ENCODE assay signal across 1 cellular context in the genomic region with DNA sequence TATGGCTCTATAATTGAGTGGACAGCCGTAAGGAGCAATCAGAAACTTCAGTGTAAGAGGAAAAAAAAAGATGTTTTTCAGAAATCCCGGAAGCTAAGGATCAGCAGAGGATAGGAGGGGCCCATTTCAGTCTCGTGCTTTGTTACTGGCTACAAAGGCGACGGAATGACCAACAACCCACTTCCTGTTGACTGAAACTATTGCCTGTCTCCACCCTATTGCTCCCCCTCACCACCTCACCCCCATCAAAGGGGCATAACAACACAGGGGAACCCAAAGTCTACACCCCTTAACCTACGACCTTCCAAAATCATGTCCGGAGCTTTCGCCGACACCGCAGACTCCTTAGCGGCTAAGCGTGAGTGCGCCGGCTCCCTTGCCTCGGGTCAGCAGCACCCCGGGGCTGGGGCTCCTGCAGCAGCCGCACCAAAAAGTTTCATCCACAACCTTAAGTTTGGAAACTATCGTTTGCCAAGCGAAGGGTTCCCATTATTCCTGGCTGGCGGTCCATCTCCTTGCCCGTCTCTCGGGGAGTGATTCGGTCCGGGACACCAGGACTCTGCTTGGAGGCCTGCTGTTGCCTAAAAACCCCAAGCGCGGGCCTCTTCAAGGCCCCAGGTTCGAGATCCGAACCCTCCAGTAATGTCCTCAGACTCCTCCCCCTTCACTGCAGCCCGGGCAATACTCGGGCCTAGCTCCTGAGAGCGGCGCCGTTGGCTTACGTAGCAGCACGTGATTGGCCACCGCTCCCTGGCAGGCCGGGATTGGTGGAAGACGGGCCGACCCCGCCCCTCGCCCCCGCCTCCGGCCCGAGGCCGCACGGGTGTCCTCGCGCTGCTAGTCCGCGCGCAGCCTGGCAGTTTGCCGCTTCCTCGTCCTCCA.
TF ChIP-seq lines count a peak whose summit lies in the region.

Gene TPP2 (plus strand): TSS at position 840 of the 882 bp plus-strand sequence. CDS start 53 bp downstream, outside the sequence.

TF ChIP-seq in HepG2, 621 proteins besides CTCF, POLR2A, EP300 and RAD21 (continued from another document and continues in another):
- TF ChIP-seq, protein P1, sequence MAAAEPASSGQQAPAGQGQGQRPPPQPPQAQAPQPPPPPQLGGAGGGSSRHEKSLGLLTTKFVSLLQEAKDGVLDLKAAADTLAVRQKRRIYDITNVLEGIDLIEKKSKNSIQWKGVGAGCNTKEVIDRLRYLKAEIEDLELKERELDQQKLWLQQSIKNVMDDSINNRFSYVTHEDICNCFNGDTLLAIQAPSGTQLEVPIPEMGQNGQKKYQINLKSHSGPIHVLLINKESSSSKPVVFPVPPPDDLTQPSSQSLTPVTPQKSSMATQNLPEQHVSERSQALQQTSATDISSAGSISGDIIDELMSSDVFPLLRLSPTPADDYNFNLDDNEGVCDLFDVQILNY (CRISPR knock-in tag; conservative IDR thresholded peaks at IDR 0.05): 0 out of 2 replicates have a peak, but pooled peaks have one; percentile 35
- peak; percentile 91; the same call in 1 of the 2 replicates for TF ChIP-seq RFXAP (CRISPR knock-in tag; IDR thresholded peaks at IDR 0.05; ENCODE audit: borderline replicate concordance)
- TF ChIP-seq RBM22 (optimal IDR thresholded peaks at IDR 0.05; ENCODE audit: low read length): no peak
- peak; percentile 62; the same call in 1 of the 2 replicates for TF ChIP-seq HES4 (CRISPR knock-in tag; IDR thresholded peaks at IDR 0.05; ENCODE audit: borderline replicate concordance)
- TF ChIP-seq ARNTL (CRISPR knock-in tag; IDR thresholded peaks at IDR 0.05): no peak; the same call in none of the 2 replicates
- peak; percentile 74 for TF ChIP-seq IRF2 (CRISPR knock-in tag; IDR thresholded peaks at IDR 0.05)
- no peak for TF ChIP-seq MTA3 (CRISPR knock-in tag; IDR thresholded peaks at IDR 0.05)
- TF ChIP-seq PLRG1 (conservative IDR thresholded peaks at IDR 0.05): no peak
- TF ChIP-seq KDM4B (CRISPR knock-in tag; IDR thresholded peaks at IDR 0.05): no peak
- no peak for TF ChIP-seq ZNF777 (CRISPR knock-in tag; IDR thresholded peaks at IDR 0.05)
- peak; percentile 12; the same call in 1 of the 2 replicates for TF ChIP-seq FOXJ3 (CRISPR knock-in tag; IDR thresholded peaks at IDR 0.05; ENCODE audit: borderline replicate concordance)
- TF ChIP-seq ZNF224 (CRISPR knock-in tag; IDR thresholded peaks at IDR 0.05): no peak
- TF ChIP-seq, protein P2, sequence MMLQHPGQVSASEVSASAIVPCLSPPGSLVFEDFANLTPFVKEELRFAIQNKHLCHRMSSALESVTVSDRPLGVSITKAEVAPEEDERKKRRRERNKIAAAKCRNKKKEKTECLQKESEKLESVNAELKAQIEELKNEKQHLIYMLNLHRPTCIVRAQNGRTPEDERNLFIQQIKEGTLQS (CRISPR knock-in tag; IDR thresholded peaks at IDR 0.05): no peak
- TF ChIP-seq E2F1 (CRISPR knock-in tag; IDR thresholded peaks at IDR 0.05): no peak
- no peak for TF ChIP-seq KLF11 (CRISPR knock-in tag; IDR thresholded peaks at IDR 0.05)
- no peak for TF ChIP-seq HNRNPK (IDR thresholded peaks at IDR 0.05; ENCODE audit: low read depth, low read length, poor library complexity, severe bottlenecking)
- peak; percentile 91 for TF ChIP-seq TFDP1 (CRISPR knock-in tag; IDR thresholded peaks at IDR 0.05; ENCODE audit: borderline replicate concordance)
- TF ChIP-seq ZKSCAN1 (IDR thresholded peaks at IDR 0.05; ENCODE audit: low read length): no peak
- no peak for TF ChIP-seq TOE1 (CRISPR knock-in tag; IDR thresholded peaks at IDR 0.05)
- TF ChIP-seq PPARG (CRISPR knock-in tag; conservative IDR thresholded peaks at IDR 0.05): no peak
- TF ChIP-seq, protein P3, sequence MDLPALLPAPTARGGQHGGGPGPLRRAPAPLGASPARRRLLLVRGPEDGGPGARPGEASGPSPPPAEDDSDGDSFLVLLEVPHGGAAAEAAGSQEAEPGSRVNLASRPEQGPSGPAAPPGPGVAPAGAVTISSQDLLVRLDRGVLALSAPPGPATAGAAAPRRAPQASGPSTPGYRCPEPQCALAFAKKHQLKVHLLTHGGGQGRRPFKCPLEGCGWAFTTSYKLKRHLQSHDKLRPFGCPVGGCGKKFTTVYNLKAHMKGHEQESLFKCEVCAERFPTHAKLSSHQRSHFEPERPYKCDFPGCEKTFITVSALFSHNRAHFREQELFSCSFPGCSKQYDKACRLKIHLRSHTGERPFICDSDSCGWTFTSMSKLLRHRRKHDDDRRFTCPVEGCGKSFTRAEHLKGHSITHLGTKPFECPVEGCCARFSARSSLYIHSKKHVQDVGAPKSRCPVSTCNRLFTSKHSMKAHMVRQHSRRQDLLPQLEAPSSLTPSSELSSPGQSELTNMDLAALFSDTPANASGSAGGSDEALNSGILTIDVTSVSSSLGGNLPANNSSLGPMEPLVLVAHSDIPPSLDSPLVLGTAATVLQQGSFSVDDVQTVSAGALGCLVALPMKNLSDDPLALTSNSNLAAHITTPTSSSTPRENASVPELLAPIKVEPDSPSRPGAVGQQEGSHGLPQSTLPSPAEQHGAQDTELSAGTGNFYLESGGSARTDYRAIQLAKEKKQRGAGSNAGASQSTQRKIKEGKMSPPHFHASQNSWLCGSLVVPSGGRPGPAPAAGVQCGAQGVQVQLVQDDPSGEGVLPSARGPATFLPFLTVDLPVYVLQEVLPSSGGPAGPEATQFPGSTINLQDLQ (CRISPR knock-in tag; IDR thresholded peaks at IDR 0.05): peak; percentile 32; the same call in 1 of the 2 replicates
- peak; percentile 38 for TF ChIP-seq GMEB1 (CRISPR knock-in tag; IDR thresholded peaks at IDR 0.05; ENCODE audit: borderline replicate concordance)
- TF ChIP-seq GTF3A (CRISPR knock-in tag; conservative IDR thresholded peaks at IDR 0.05): no peak
- TF ChIP-seq SSRP1 (CRISPR knock-in tag; IDR thresholded peaks at IDR 0.05): 0 out of 2 replicates have a peak, but pooled peaks have one; percentile 31
- TF ChIP-seq, protein P4, sequence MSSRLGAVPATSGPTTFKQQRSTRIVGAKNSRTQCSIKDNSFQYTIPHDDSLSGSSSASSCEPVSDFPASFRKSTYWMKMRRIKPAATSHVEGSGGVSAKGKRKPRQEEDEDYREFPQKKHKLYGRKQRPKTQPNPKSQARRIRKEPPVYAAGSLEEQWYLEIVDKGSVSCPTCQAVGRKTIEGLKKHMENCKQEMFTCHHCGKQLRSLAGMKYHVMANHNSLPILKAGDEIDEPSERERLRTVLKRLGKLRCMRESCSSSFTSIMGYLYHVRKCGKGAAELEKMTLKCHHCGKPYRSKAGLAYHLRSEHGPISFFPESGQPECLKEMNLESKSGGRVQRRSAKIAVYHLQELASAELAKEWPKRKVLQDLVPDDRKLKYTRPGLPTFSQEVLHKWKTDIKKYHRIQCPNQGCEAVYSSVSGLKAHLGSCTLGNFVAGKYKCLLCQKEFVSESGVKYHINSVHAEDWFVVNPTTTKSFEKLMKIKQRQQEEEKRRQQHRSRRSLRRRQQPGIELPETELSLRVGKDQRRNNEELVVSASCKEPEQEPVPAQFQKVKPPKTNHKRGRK (CRISPR knock-in tag; IDR thresholded peaks at IDR 0.05): no peak
- peak; percentile 83; the same call in 1 of the 2 replicates for TF ChIP-seq ZNF546 (CRISPR knock-in tag; conservative IDR thresholded peaks at IDR 0.05)
- no peak for TF ChIP-seq ZNF496 (CRISPR knock-in tag; IDR thresholded peaks at IDR 0.05; ENCODE audit: insufficient replicate concordance)
- TF ChIP-seq ZNF251 (CRISPR knock-in tag; IDR thresholded peaks at IDR 0.05): no peak
- no peak for TF ChIP-seq ZNF678 (CRISPR knock-in tag; IDR thresholded peaks at IDR 0.05)
- no peak for TF ChIP-seq NKX3-1 (CRISPR knock-in tag; IDR thresholded peaks at IDR 0.05)
- TF ChIP-seq SAP130 (CRISPR knock-in tag; IDR thresholded peaks at IDR 0.05; ENCODE audit: low read depth): peak; percentile 71
- TF ChIP-seq NCOA5 (CRISPR knock-in tag; IDR thresholded peaks at IDR 0.05): no peak
- TF ChIP-seq ARNT (IDR thresholded peaks at IDR 0.05): no peak
- TF ChIP-seq E2F2 (CRISPR knock-in tag; IDR thresholded peaks at IDR 0.05; ENCODE audit: borderline replicate concordance): 0 out of 2 replicates have a peak, but pooled peaks have one; percentile 8
- TF ChIP-seq HOXA5 (CRISPR knock-in tag; IDR thresholded peaks at IDR 0.05): no peak
- peak; percentile 65; the same call in 1 of the 2 replicates for TF ChIP-seq FOXC1 (CRISPR knock-in tag; IDR thresholded peaks at IDR 0.05; ENCODE audit: borderline replicate concordance)
- no peak for TF ChIP-seq EZH2 (conservative IDR thresholded peaks at IDR 0.05; ENCODE audit: low read depth, low read length)
- TF ChIP-seq KAT7 (CRISPR knock-in tag; IDR thresholded peaks at IDR 0.05; ENCODE audit: borderline replicate concordance): no peak
- TF ChIP-seq PHF21A (CRISPR knock-in tag; IDR thresholded peaks at IDR 0.05): peak; percentile 93
- no peak for TF ChIP-seq MED13 (CRISPR knock-in tag; IDR thresholded peaks at IDR 0.05)
- no peak for TF ChIP-seq JUNB (CRISPR knock-in tag; IDR thresholded peaks at IDR 0.05; ENCODE audit: borderline replicate concordance)
- TF ChIP-seq, protein P5, sequence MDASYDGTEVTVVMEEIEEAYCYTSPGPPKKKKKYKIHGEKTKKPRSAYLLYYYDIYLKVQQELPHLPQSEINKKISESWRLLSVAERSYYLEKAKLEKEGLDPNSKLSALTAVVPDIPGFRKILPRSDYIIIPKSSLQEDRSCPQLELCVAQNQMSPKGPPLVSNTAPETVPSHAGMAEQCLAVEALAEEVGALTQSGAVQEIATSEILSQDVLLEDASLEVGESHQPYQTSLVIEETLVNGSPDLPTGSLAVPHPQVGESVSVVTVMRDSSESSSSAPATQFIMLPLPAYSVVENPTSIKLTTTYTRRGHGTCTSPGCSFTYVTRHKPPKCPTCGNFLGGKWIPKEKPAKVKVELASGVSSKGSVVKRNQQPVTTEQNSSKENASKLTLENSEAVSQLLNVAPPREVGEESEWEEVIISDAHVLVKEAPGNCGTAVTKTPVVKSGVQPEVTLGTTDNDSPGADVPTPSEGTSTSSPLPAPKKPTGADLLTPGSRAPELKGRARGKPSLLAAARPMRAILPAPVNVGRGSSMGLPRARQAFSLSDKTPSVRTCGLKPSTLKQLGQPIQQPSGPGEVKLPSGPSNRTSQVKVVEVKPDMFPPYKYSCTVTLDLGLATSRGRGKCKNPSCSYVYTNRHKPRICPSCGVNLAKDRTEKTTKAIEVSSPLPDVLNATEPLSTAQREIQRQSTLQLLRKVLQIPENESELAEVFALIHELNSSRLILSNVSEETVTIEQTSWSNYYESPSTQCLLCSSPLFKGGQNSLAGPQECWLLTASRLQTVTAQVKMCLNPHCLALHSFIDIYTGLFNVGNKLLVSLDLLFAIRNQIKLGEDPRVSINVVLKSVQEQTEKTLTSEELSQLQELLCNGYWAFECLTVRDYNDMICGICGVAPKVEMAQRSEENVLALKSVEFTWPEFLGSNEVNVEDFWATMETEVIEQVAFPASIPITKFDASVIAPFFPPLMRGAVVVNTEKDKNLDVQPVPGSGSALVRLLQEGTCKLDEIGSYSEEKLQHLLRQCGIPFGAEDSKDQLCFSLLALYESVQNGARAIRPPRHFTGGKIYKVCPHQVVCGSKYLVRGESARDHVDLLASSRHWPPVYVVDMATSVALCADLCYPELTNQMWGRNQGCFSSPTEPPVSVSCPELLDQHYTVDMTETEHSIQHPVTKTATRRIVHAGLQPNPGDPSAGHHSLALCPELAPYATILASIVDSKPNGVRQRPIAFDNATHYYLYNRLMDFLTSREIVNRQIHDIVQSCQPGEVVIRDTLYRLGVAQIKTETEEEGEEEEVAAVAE (CRISPR knock-in tag; IDR thresholded peaks at IDR 0.05; ENCODE audit: borderline replicate concordance): peak; percentile 91
- no peak for TF ChIP-seq ZNF432 (CRISPR knock-in tag; IDR thresholded peaks at IDR 0.05; ENCODE audit: borderline replicate concordance)
- no peak for TF ChIP-seq ZNF207 (IDR thresholded peaks at IDR 0.05; ENCODE audit: borderline replicate concordance)
- TF ChIP-seq ZBTB3 (CRISPR knock-in tag; IDR thresholded peaks at IDR 0.05; ENCODE audit: borderline replicate concordance, low read depth): 0 out of 2 replicates have a peak, but pooled peaks have one; percentile 84
- TF ChIP-seq ZFP90 (CRISPR knock-in tag; IDR thresholded peaks at IDR 0.05; ENCODE audit: borderline replicate concordance): no peak
- TF ChIP-seq ZZZ3 (CRISPR knock-in tag; IDR thresholded peaks at IDR 0.05; ENCODE audit: borderline replicate concordance): no peak
- 0 out of 2 replicates have a peak, but pooled peaks have one; percentile 3 for TF ChIP-seq ZNF430 (CRISPR knock-in tag; IDR thresholded peaks at IDR 0.05)
